ENCODE assay signal across 9 cellular contexts in the genomic region with DNA sequence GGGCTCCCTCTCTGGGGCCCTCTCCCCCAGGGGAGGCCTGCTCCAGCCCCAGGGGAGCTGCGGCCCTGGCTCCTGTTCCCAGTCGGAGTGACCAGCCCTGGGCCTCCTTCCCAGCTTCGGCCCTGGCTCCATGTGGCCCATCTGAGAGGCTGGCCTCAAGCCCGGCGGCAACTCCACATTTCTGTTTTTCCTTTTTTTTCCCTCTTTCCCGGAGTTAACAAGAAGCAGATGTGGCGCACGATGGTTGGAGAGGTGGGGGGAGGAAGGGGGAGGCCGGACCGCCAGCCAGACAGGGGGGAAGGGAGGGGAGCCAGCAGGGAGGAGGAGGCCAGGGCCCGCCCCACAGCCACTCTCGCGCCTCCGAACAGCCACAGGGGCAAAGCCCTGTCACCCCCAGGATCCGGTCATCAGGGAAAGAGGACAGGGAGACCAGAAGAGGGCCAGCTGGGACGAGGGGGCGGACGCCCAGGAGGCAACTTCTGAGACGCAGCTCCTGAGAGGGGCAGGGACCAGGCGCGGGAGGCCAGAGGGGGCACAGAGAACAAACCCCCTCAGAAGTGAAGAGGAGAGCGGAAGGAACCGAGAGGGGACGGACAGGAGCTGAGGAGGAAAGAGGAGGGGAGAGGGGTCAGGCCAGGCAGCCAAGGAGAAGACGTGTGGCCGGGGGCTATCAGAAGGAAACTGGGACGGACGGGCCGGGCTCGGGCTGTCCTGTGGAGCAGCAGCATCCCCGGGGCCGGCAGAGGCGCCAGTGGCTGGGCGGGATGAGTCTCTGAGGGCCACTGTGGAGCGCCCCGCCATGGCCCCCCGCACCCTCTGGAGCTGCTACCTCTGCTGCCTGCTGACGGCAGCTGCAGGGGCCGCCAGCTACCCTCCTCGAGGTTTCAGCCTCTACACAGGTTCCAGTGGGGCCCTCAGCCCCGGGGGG. TPM values are rescaled to one million over a fixed set of nuclear protein-coding genes. Genes with fewer than 3 reads are reported as not detected.
A peak's percentile ranks its signal among the peaks of the same experiment; 100 is the strongest.
DNase-seq lines count a peak whose midpoint lies in the region; ATAC-seq, FAIRE-seq and TF ChIP-seq lines count a peak whose summit lies in the region.
"Had no signal": no experiment of that assay in that cellular context is flagged by ENCODE, and none has a peak within 500 bp of the region (broad histone marks: within the 10 kb centered on the region; RNA-seq: fewer than 3 reads in every experiment).

A gene (plus strand): TSS at position 349 of the 928 bp plus-strand sequence. CDS start 451 bp downstream, at position 800.

- peaks cover 4% of the 10 kb centered on the region for H3K27me3 Mint-ChIP-seq in astrocyte (ENCODE audit: low read depth, unreplicated experiment)

- no peak within 1 kb of the TSS for H3K27ac Mint-ChIP-seq in astrocyte (ENCODE audit: unreplicated experiment)

- peaks cover 22% of the 10 kb centered on the region for H3K79me2 ChIP-seq in astrocyte (ENCODE audit: insufficient read depth, low read length)

- peak; percentile 90 for DNase-seq in astrocyte (ENCODE audit: low read depth)
- DNase-seq in hippocampal formation (lab: John Stamatoyannopoulos, UW), result peak; percentile 57 to 60
- no peak for DNase-seq in GDM1 (lab: John Stamatoyannopoulos, UW)
- DNase-seq in stimulated activated CD4-positive, alpha-beta T cell treated with anti-CD3 and anti-CD28 coated beads, Interleukin-1b, Interleukin-23, amount 100 ng/mL, for 48 hours, result no peak
- DNase-seq in NCI-H2029 treated with DMSO at 0.1 percent for 48 hours (lab: John Stamatoyannopoulos, UW), result no peak

- peak within 1 kb of the TSS; percentile 76 for H3K27ac ChIP-seq in astrocyte (ENCODE audit: low read depth, low read length)

- H3K4me3 ChIP-seq in GM08714 (ENCODE audit: low read length), result peak within 1 kb of the TSS; percentile 64; the same call in 1 of the 2 replicates
- peak within 1 kb of the TSS; percentile 63 for H3K4me3 ChIP-seq in astrocyte (ENCODE audit: insufficient read depth, low read depth, low read length)
- H3K4me3 ChIP-seq in skeletal muscle satellite cell (ENCODE audit: low read length), result peak within 1 kb of the TSS; percentile 76

- H3K9me3 ChIP-seq in astrocyte (ENCODE audit: insufficient read depth, low read depth, low read length) (no peaks in the 10 kb centered on the region), skeletal muscle satellite cell (replicated peaks; ENCODE audit: low read length) (no peaks in the 10 kb centered on the region)

- peaks cover 51% of the 10 kb centered on the region for H3K4me1 ChIP-seq in astrocyte (ENCODE audit: insufficient read depth, low read length)
- H3K4me1 ChIP-seq in skeletal muscle satellite cell (ENCODE audit: control insufficient read depth, insufficient read depth, low read length), result peaks cover 63% of the 10 kb centered on the region

- H4K20me1 ChIP-seq in astrocyte (ENCODE audit: insufficient read depth, low read length), result peaks cover 8% of the 10 kb centered on the region

- no peaks in the 10 kb centered on the region for H3K9me3 Mint-ChIP-seq in astrocyte (ENCODE audit: unreplicated experiment)

- H3K4me3 Mint-ChIP-seq in astrocyte (ENCODE audit: unreplicated experiment), result peak within 1 kb of the TSS; percentile 46

- H3K9ac ChIP-seq in astrocyte (ENCODE audit: low read length) (peak within 1 kb of the TSS; percentile 88), skeletal muscle satellite cell (ENCODE audit: low read depth, low read length) (peak within 1 kb of the TSS; percentile 86)

- H3K36me3 Mint-ChIP-seq in astrocyte (ENCODE audit: low read depth, unreplicated experiment), result peaks cover 1% of the 10 kb centered on the region

- ATAC-seq in GM21529 (IDR thresholded peaks at IDR 0.05; ENCODE audit: unreplicated experiment), result no peak
- ATAC-seq: HCT116 had no signal

- H3K36me3 ChIP-seq in astrocyte (ENCODE audit: insufficient read depth, low read length), result peaks cover 2% of the 10 kb centered on the region
- peaks cover 8% of the 10 kb centered on the region for H3K36me3 ChIP-seq in skeletal muscle satellite cell (ENCODE audit: insufficient read depth, low read length)

- H3K4me1 Mint-ChIP-seq in astrocyte (ENCODE audit: low read depth, unreplicated experiment), result peaks cover 19% of the 10 kb centered on the region

- peak within 1 kb of the TSS; percentile 85 for H2AFZ ChIP-seq in astrocyte (ENCODE audit: low read depth, low read length)

- TF ChIP-seq CTCF in astrocyte (IDR thresholded peaks at IDR 0.05; ENCODE audit: insufficient read depth, low read depth, low read length), result no peak

- no peak for FAIRE-seq in astrocyte (lab: Jason Lieb, UNC)

- H3K4me2 ChIP-seq in astrocyte (ENCODE audit: low read length), result peak within 1 kb of the TSS; percentile 92
- H3K4me2 ChIP-seq in skeletal muscle satellite cell (ENCODE audit: low read length), result peak within 1 kb of the TSS; percentile 91

- H3K27me3 ChIP-seq in astrocyte (ENCODE audit: insufficient read depth, low read length), result no peaks in the 10 kb centered on the region
- H3K27me3 ChIP-seq in skeletal muscle satellite cell (ENCODE audit: control insufficient read depth, insufficient read depth, low read length), result no peaks in the 10 kb centered on the region

RNA-seq across cellular contexts. Expression of the gene that starts here (rescaled TPM):
- 0.95 and 1.2 TPM in 2 replicates for total RNA-seq in astrocyte
- total RNA-seq in skeletal muscle satellite cell (2012; rRNA removed), result 38.0 and 43.3 TPM in 2 replicates

Comparison
In these comparisons a context has a peak if more than half of its experiments do, and no peak if none do; other contexts are left out.
1. DNase-seq: peak in astrocyte (single experiment) and hippocampal formation (2 of 2); none in GDM1 (single experiment), stimulated activated CD4-positive, alpha-beta T cell treated with anti-CD3 and anti-CD28 coated beads, Interleukin-1b, Interleukin-23, amount 100 ng/mL, for 48 hours (single experiment) and NCI-H2029 treated with DMSO at 0.1 percent for 48 hours (single experiment).
2. Peak in every context shown above with its lines, with median percentiles within 50 percentile points of each other: H3K4me3 ChIP-seq.